ENCODE assay signal across 9 cellular contexts in the genomic region with DNA sequence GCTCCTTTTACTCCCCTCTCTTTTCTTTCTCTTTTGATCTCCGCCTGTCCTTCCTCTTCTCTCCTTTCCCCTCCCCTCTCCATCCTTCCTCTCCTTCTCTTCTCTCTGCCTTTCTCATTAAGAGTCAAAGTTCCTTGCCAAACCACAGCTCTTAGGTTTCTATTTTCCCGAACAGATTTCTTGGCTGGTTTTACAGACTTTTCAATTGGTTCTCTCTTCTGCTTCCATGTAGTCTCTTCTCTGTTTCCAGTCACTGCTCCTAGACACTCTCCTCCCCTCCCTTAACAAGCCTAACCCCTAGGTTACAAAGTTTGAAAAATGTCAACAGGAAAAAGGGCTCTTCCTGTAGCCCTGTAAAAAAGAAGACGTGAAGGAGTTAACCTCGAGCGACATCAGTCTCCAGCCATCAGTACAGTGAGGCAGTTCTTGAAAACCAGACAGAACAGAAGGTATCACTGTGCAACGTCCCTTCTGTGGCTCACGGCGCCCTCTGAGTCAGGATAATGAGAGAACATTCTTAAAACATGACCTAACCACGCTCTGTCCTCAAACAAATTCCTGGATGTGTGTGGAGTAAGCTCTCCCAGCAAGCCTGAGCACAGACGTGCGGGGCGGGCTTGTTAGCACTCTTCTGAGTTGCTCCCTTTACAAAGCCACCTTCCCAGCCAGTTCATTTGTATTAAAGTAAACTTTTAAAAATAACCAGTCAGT. TPM values are rescaled to one million over a fixed set of nuclear protein-coding genes. Genes with fewer than 3 reads are reported as not detected.
DNase-seq lines count a peak whose midpoint lies in the region; ATAC-seq and TF ChIP-seq lines count a peak whose summit lies in the region.
"Had no signal": no experiment of that assay in that cellular context is flagged by ENCODE, and none has a peak within 500 bp of the region (broad histone marks: within the 10 kb centered on the region; RNA-seq: fewer than 3 reads in every experiment).

No MANE protein-coding gene starts in this region.

- H3K4me3 ChIP-seq in left lung: no peak overlapping the region
- no peak overlapping the region for H3K4me3 ChIP-seq in transverse colon

- ATAC-seq in left lung: peak; percentile 97
- ATAC-seq in stimulated activated memory B cell treated with anti-CD40 and anti-IgM and Interleukin-4, amounts not matched to agents 10 μg/mL and 1 μg/mL and 100 μg/mL, for 72 hours: no peak

- no peak overlapping the region for H3K4me3 Mint-ChIP-seq in stimulated activated memory B cell treated with anti-CD40 and anti-IgM and Interleukin-4, amounts not matched to agents 10 μg/mL and 1 μg/mL and 100 μg/mL, for 72 hours
- H3K4me3 Mint-ChIP-seq: activated naive CD4-positive, alpha-beta T cell treated with anti-CD3 and anti-CD28 coated beads, Interleukin-2, amount 50 U/mL, for 24 hours had no signal

- in situ Hi-C loops in transverse colon (cut with MboI; ENCODE audit: low pct_ligation_motif_present in 1 of 4, low pct_unique_long_range_greater_than_20kb in 1 of 4, low sequenced_read_pairs in 3 of 4): no loop called here

- H3K4me1 ChIP-seq in left lung: peaks cover 7% of the 10 kb centered on the region in 2 donors
- peaks cover 0 to 4% (median 0%) of the 10 kb centered on the region in 4 donors for H3K4me1 ChIP-seq in transverse colon

- H3K36me3 Mint-ChIP-seq in stimulated activated memory B cell treated with anti-CD40 and anti-IgM and Interleukin-4, amounts not matched to agents 10 μg/mL and 1 μg/mL and 100 μg/mL, for 72 hours: no peaks in the 10 kb centered on the region
- H3K36me3 Mint-ChIP-seq: activated naive CD4-positive, alpha-beta T cell treated with anti-CD3 and anti-CD28 coated beads, Interleukin-2, amount 50 U/mL, for 24 hours had no signal

- intact Hi-C loops in left lung (cut with DNase I): no loop called here
- intact Hi-C loops in transverse colon (cut with DNase I; ENCODE audit: low total_unique reads): no loop called here

- peaks cover 3% of the 10 kb centered on the region for H3K9me3 Mint-ChIP-seq in stimulated activated memory B cell treated with anti-CD40 and anti-IgM and Interleukin-4, amounts not matched to agents 10 μg/mL and 1 μg/mL and 100 μg/mL, for 72 hours
- H3K9me3 Mint-ChIP-seq: activated naive CD4-positive, alpha-beta T cell treated with anti-CD3 and anti-CD28 coated beads, Interleukin-2, amount 50 U/mL, for 24 hours had no signal

- DNase-seq in AG08396 (ENCODE audit: low spot score) (peak; percentile 92), brain pericyte (ENCODE audit: low read depth, low spot score) (peak; percentile 61), left lung (peak; percentile 74 to 85), transverse colon (peak; percentile 21), UCSD-AML1 (lab: John Stamatoyannopoulos, UW; ENCODE audit: unreplicated experiment) (no peak)
- DNase-seq in activated CD4-positive, alpha-beta T cell treated with anti-CD3 and anti-CD28 coated beads, Interleukin-2, amount 50 U/mL, for 48 hours: no peak

- TF ChIP-seq EP300 in Ishikawa (IDR thresholded peaks at IDR 0.05; ENCODE audit: borderline replicate concordance) (no peak), transverse colon (IDR thresholded peaks at IDR 0.05; ENCODE audit: low read depth) (no peak)

- H3K27ac ChIP-seq in left lung: peak overlapping the region; percentile 55 to 75
- peak overlapping the region; percentile 14 to 55 (median 48) for H3K27ac ChIP-seq in transverse colon

- peaks cover 33% of the 10 kb centered on the region for H3K27me3 Mint-ChIP-seq in stimulated activated memory B cell treated with anti-CD40 and anti-IgM and Interleukin-4, amounts not matched to agents 10 μg/mL and 1 μg/mL and 100 μg/mL, for 72 hours

- H3K36me3 ChIP-seq in left lung (no peaks in the 10 kb centered on the region), transverse colon (no peaks in the 10 kb centered on the region)

- WGBS in transverse colon (ENCODE audit: low coverage in 1 of 2), 2 donors: 24 to 30% methylated on average over 8 to 12 of the region's 12 CpGs

- H3K27me3 ChIP-seq in left lung (no peaks in the 10 kb centered on the region), transverse colon (no peaks in the 10 kb centered on the region)

- TF ChIP-seq CTCF in left lung (IDR thresholded peaks at IDR 0.05) (no peak), transverse colon (IDR thresholded peaks at IDR 0.05) (no peak)

- H3K27ac Mint-ChIP-seq in stimulated activated memory B cell treated with anti-CD40 and anti-IgM and Interleukin-4, amounts not matched to agents 10 μg/mL and 1 μg/mL and 100 μg/mL, for 72 hours: no peak overlapping the region
- H3K27ac Mint-ChIP-seq: activated naive CD4-positive, alpha-beta T cell treated with anti-CD3 and anti-CD28 coated beads, Interleukin-2, amount 50 U/mL, for 24 hours had no signal

- peaks cover 10% of the 10 kb centered on the region for H3K4me1 Mint-ChIP-seq in stimulated activated memory B cell treated with anti-CD40 and anti-IgM and Interleukin-4, amounts not matched to agents 10 μg/mL and 1 μg/mL and 100 μg/mL, for 72 hours

- no peak for TF ChIP-seq POLR2A in transverse colon (IDR thresholded peaks at IDR 0.05)

- H3K9me3 ChIP-seq in left lung (no peaks in the 10 kb centered on the region), transverse colon (no peaks in the 10 kb centered on the region)

- TF ChIP-seq RAD21 in Ishikawa (IDR thresholded peaks at IDR 0.05; ENCODE audit: low read depth): peak; percentile 26; the same call in 1 of the 2 replicates

TF ChIP-seq in Ishikawa, 13 proteins besides CTCF, POLR2A, EP300 and RAD21:
- no peak for TF ChIP-seq REST (IDR thresholded peaks at IDR 0.05; ENCODE audit: low read depth)
- TF ChIP-seq EGR1 (IDR thresholded peaks at IDR 0.05): no peak
- no peak for TF ChIP-seq NFIC (IDR thresholded peaks at IDR 0.05)
- TF ChIP-seq, protein P1, sequence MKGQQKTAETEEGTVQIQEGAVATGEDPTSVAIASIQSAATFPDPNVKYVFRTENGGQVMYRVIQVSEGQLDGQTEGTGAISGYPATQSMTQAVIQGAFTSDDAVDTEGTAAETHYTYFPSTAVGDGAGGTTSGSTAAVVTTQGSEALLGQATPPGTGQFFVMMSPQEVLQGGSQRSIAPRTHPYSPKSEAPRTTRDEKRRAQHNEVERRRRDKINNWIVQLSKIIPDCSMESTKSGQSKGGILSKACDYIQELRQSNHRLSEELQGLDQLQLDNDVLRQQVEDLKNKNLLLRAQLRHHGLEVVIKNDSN (IDR thresholded peaks at IDR 0.05): no peak
- peak; percentile 24; the same call in 1 of the 2 replicates for TF ChIP-seq MAX (IDR thresholded peaks at IDR 0.05)
- no peak for TF ChIP-seq CEBPB (IDR thresholded peaks at IDR 0.05)
- no peak for TF ChIP-seq YY1 (IDR thresholded peaks at IDR 0.05; ENCODE audit: low read depth)
- no peak for TF ChIP-seq TAF1 (IDR thresholded peaks at IDR 0.05; ENCODE audit: low read depth)
- TF ChIP-seq TEAD4 (IDR thresholded peaks at IDR 0.05): peak; percentile 81
- TF ChIP-seq CREB1 (IDR thresholded peaks at IDR 0.05; ENCODE audit: low read depth): no peak
- TF ChIP-seq ZBTB7A (IDR thresholded peaks at IDR 0.05; ENCODE audit: low read depth): no peak
- no peak for TF ChIP-seq FOXM1 (IDR thresholded peaks at IDR 0.05; ENCODE audit: borderline replicate concordance, low read depth)
- no peak for TF ChIP-seq TCF12 (IDR thresholded peaks at IDR 0.05; ENCODE audit: low read depth)
TF ChIP-seq in Ishikawa: peak in this region for 2.

RNA-seq across cellular contexts. Expression of gene MARCHF10, which starts 11.6 kb away (rescaled TPM):
- total RNA-seq in left lung (1 to 10 TPM in 1 of 2 donors, under 1 TPM in 1; 0.52 to 2.3 TPM), transverse colon (1 to 10 TPM in 1 of 4 donors, not detected in 3; 2.1 TPM)

Comparison
In these comparisons a context has a peak if more than half of its experiments do, and no peak if none do; other contexts are left out.
1. DNase-seq: peak in AG08396 (single experiment), brain pericyte (single experiment), left lung (2 of 2) and transverse colon (single experiment); none in UCSD-AML1 (single experiment) and activated CD4-positive, alpha-beta T cell treated with anti-CD3 and anti-CD28 coated beads, Interleukin-2, amount 50 U/mL, for 48 hours (0 of 2).